ENCODE assay signal across 1 cellular context in the genomic region with DNA sequence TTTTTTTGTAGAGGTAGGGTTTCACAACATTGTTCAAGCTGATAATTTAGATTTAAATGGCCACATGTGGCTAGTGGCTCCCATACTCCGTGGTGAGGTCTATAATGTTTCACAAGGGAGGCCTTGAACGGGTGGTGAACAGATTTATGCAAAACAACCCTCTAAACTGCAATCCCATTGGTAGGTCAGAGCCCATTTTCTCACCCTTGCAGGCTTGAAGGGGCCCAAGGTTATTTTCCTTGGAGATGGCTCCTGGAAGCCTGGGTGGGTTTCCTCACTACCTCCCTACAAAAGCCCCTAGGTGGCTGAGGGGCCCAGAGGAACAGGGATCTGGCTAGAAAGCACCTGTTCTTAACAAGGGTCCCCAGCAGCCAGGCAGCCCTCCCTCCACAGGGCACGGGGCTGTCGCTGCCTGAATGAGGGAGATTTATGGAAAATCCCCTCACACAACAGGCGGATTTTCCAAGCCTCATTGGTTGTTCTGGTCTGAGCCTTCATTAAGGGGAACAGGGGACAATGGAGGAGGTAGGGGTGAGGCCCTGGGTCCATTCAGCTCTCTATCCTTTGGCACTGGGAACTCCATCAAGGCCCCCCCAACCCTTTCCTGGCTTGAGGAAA.
TF ChIP-seq lines count a peak whose summit lies in the region.

No MANE protein-coding gene starts in this region.

TF ChIP-seq in GM12878, 131 proteins besides CTCF, POLR2A, EP300 and RAD21 (continued from another document):
- TF ChIP-seq, protein P1, sequence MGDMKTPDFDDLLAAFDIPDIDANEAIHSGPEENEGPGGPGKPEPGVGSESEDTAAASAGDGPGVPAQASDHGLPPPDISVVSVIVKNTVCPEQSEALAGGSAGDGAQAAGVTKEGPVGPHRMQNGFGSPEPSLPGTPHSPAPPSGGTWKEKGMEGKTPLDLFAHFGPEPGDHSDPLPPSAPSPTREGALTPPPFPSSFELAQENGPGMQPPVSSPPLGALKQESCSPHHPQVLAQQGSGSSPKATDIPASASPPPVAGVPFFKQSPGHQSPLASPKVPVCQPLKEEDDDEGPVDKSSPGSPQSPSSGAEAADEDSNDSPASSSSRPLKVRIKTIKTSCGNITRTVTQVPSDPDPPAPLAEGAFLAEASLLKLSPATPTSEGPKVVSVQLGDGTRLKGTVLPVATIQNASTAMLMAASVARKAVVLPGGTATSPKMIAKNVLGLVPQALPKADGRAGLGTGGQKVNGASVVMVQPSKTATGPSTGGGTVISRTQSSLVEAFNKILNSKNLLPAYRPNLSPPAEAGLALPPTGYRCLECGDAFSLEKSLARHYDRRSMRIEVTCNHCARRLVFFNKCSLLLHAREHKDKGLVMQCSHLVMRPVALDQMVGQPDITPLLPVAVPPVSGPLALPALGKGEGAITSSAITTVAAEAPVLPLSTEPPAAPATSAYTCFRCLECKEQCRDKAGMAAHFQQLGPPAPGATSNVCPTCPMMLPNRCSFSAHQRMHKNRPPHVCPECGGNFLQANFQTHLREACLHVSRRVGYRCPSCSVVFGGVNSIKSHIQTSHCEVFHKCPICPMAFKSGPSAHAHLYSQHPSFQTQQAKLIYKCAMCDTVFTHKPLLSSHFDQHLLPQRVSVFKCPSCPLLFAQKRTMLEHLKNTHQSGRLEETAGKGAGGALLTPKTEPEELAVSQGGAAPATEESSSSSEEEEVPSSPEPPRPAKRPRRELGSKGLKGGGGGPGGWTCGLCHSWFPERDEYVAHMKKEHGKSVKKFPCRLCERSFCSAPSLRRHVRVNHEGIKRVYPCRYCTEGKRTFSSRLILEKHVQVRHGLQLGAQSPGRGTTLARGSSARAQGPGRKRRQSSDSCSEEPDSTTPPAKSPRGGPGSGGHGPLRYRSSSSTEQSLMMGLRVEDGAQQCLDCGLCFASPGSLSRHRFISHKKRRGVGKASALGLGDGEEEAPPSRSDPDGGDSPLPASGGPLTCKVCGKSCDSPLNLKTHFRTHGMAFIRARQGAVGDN (IDR thresholded peaks at IDR 0.05) = peak; percentile 15; the same call in 1 of the 2 replicates
- no peak for TF ChIP-seq SIN3A (IDR thresholded peaks at IDR 0.05; ENCODE audit: low read depth, low read length)
